In the genomic region with DNA sequence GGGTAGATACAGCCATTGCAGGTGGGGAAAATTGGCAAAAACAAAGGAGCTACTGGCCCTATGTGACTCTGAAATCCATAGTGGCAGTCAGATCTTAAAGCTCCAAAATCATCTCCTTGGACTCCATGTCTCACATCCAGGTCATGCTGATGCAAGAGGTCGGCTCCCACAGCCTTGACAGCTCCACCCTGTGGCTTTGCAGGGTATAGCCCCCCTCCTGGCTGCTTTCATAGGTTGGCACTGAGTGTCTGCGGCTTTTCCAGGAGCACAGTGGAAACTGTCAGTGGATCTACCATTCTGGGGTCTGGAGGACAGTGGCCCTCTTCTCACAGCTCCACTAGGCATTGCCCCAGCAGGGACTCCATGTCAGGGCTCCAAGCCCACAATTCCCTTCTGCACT, we compare ENCODE assay signal across 22 cellular contexts.
DNase-seq lines count a peak whose midpoint lies in the region; ATAC-seq and TF ChIP-seq lines count a peak whose summit lies in the region.
"Had no signal": no experiment of that assay in that cellular context is flagged by ENCODE, and none has a peak within 500 bp of the region (broad histone marks: within the 10 kb centered on the region; RNA-seq: fewer than 3 reads in every experiment).

No MANE protein-coding gene starts in this region.

- H2BK12ac ChIP-seq in H9 (ENCODE audit: insufficient read length, low read depth, low read length): no peak overlapping the region

- H3K79me2 ChIP-seq in H9 (ENCODE audit: insufficient read depth, low read length): no peaks in the 10 kb centered on the region

- DNase-seq in activated CD4-positive, alpha-beta T cell treated with anti-CD3 and anti-CD28 coated beads for 36 hours: peak; percentile 20
- DNase-seq in activated CD4-positive, alpha-beta T cell treated with anti-CD3 and anti-CD28 coated beads, Interleukin-2, amount 50 U/mL, for 4 hours: no peak
- no peak for DNase-seq in H9
- DNase-seq in Panc1 (ENCODE audit: low read depth, low spot score): no peak
- peak; percentile 0 for DNase-seq in iPS DF 4.7 (ENCODE audit: extremely low read depth, low spot score)
- no peak for DNase-seq in NCI-H1092 (lab: John Stamatoyannopoulos, UW)
- DNase-seq in NCI-H1105 treated with DMSO at 0.1 percent for 48 hours (lab: John Stamatoyannopoulos, UW): no peak
- DNase-seq in COLO829 (ENCODE audit: low spot score): no peak
- DNase-seq: activated naive CD4-positive, alpha-beta T cell treated with anti-CD3 and anti-CD28 coated beads, Interleukin-2, amount 10 ng/mL, durations not matched to agents 7 days and 5 days; activated T-cell treated with anti-CD3 and anti-CD28 coated beads, Interleukin-2, amount 50 U/mL, for 4 hours; aorta; CD4-positive, alpha-beta T cell; cerebellar nuclear complex; esophagus squamous epithelium; left lung; MG63; NCI-H1694 treated with DMSO at 0.1 percent for 48 hours; small intestine; T-cell; uterus had no signal

- H3K4me3 Mint-ChIP-seq in activated CD4-positive, alpha-beta T cell treated with anti-CD3 and anti-CD28 coated beads for 36 hours: no peak overlapping the region
- no peak overlapping the region for H3K4me3 Mint-ChIP-seq in H9
- H3K4me3 Mint-ChIP-seq: activated naive CD4-positive, alpha-beta T cell treated with anti-CD3 and anti-CD28 coated beads, Interleukin-2, amount 10 ng/mL, durations not matched to agents 7 days and 5 days; activated T-cell treated with anti-CD3 and anti-CD28 coated beads, Interleukin-2, amount 50 U/mL, for 4 hours; CD4-positive, alpha-beta T cell; T-cell had no signal

- no peaks in the 10 kb centered on the region for H3K36me3 ChIP-seq in Panc1 (ENCODE audit: control insufficient read depth, insufficient read depth, low read length)
- H3K36me3 ChIP-seq: esophagus squamous epithelium, left lung, MG63, uterus had no signal

- no peak overlapping the region for H2BK20ac ChIP-seq in H9 (ENCODE audit: low read depth, low read length, poor library complexity, severe bottlenecking)

- ATAC-seq in activated CD4-positive, alpha-beta T cell treated with anti-CD3 and anti-CD28 coated beads for 36 hours: no peak
- ATAC-seq in Panc1: no peak
- ATAC-seq: activated T-cell treated with anti-CD3 and anti-CD28 coated beads, Interleukin-2, amount 50 U/mL, for 4 hours; HCT116; left lung; Right ventricle myocardium inferior; T-cell had no signal

- H3K9me3 ChIP-seq in H9 (ENCODE audit: control insufficient read depth, low read depth, low read length) (no peaks in the 10 kb centered on the region), Panc1 (ENCODE audit: control insufficient read depth, insufficient read depth, low read depth, low read length) (no peaks in the 10 kb centered on the region)
- H3K9me3 ChIP-seq: esophagus squamous epithelium, MG63, uterus had no signal

- H4K8ac ChIP-seq in H9 (replicated peaks; ENCODE audit: insufficient read length, low read depth, low read length): no peak overlapping the region

- no CpG with 5 or more reads among the region's 2 CpGs for WGBS in H9 (ENCODE audit: extremely low coverage, insufficient read length, low lambda C conversion rate)

- H3K23me2 ChIP-seq in H9 (ENCODE audit: insufficient read length, low read depth, low read length, poor library complexity, severe bottlenecking): no peaks in the 10 kb centered on the region

- in situ Hi-C loops in Panc1 (cut with HindIII; ENCODE audit: low pct_unique_long_range_greater_than_20kb, low sequenced_read_pairs): no loop called here

- no peak overlapping the region for H3K18ac ChIP-seq in H9 (ENCODE audit: insufficient read length, low read depth, low read length)

- no peak overlapping the region for H3K14ac ChIP-seq in H9 (ENCODE audit: insufficient read depth, low read length)

- H3K56ac ChIP-seq in H9 (ENCODE audit: insufficient read length, low read depth, low read length): no peak overlapping the region

- H3K36me3 Mint-ChIP-seq in activated CD4-positive, alpha-beta T cell treated with anti-CD3 and anti-CD28 coated beads for 36 hours (ENCODE audit: low read depth): no peaks in the 10 kb centered on the region
- H3K36me3 Mint-ChIP-seq in H9 (ENCODE audit: insufficient read depth in 1 of 3, low read depth in 3 of 3): peaks cover 9 to 29% (median 13%) of the 10 kb centered on the region in 3 experiments
- H3K36me3 Mint-ChIP-seq: activated naive CD4-positive, alpha-beta T cell treated with anti-CD3 and anti-CD28 coated beads, Interleukin-2, amount 10 ng/mL, durations not matched to agents 7 days and 5 days; T-cell had no signal

- H3K27me3 Mint-ChIP-seq in activated CD4-positive, alpha-beta T cell treated with anti-CD3 and anti-CD28 coated beads for 36 hours: no peaks in the 10 kb centered on the region
- no peaks in the 10 kb centered on the region for H3K27me3 Mint-ChIP-seq in H9 (ENCODE audit: low read depth)
- H3K27me3 Mint-ChIP-seq: activated naive CD4-positive, alpha-beta T cell treated with anti-CD3 and anti-CD28 coated beads, Interleukin-2, amount 10 ng/mL, durations not matched to agents 7 days and 5 days; CD4-positive, alpha-beta T cell; T-cell had no signal

- no peaks in the 10 kb centered on the region for H3K4me1 ChIP-seq in H9 (ENCODE audit: insufficient read depth, low read length)
- no peaks in the 10 kb centered on the region for H3K4me1 ChIP-seq in Panc1 (ENCODE audit: control insufficient read depth, insufficient read depth, low read length)
- H3K4me1 ChIP-seq: esophagus squamous epithelium, left lung, uterus had no signal

- H3K27me3 ChIP-seq in H9 (ENCODE audit: insufficient read depth, low read length) (no peaks in the 10 kb centered on the region), Panc1 (ENCODE audit: control insufficient read depth, insufficient read depth, low read length) (no peaks in the 10 kb centered on the region)
- H3K27me3 ChIP-seq: esophagus squamous epithelium, left lung, MG63, uterus had no signal

- H3K4me2 ChIP-seq in H9 (ENCODE audit: insufficient read depth, insufficient read length, low read length): no peak overlapping the region

- H2AK5ac ChIP-seq in H9 (ENCODE audit: insufficient read length, low read length): no peak overlapping the region

- no peak overlapping the region for H3K4ac ChIP-seq in H9 (ENCODE audit: low read depth, low read length)

- H3T11ph ChIP-seq in H9 (ENCODE audit: low read length): no peak overlapping the region

- H2BK5ac ChIP-seq in H9 (ENCODE audit: insufficient read length, low read length): no peak overlapping the region

- intact Hi-C loops in activated CD4-positive, alpha-beta T cell treated with anti-CD3 and anti-CD28 coated beads for 36 hours (cut with DNase I, micrococcal nuclease): no loop called here
- intact Hi-C loops in Panc1 (cut with micrococcal nuclease; ENCODE audit: unreplicated experiment): no loop called here

- H3K4me1 Mint-ChIP-seq in activated CD4-positive, alpha-beta T cell treated with anti-CD3 and anti-CD28 coated beads for 36 hours: no peaks in the 10 kb centered on the region
- H3K4me1 Mint-ChIP-seq in H9: peaks cover 0 to 5% of the 10 kb centered on the region in 2 experiments; a peak in 2 of 4 replicates
- H3K4me1 Mint-ChIP-seq: activated naive CD4-positive, alpha-beta T cell treated with anti-CD3 and anti-CD28 coated beads, Interleukin-2, amount 10 ng/mL, durations not matched to agents 7 days and 5 days; T-cell had no signal

- H3K27ac Mint-ChIP-seq in activated CD4-positive, alpha-beta T cell treated with anti-CD3 and anti-CD28 coated beads for 36 hours: no peak overlapping the region
- no peak overlapping the region for H3K27ac Mint-ChIP-seq in H9
- H3K27ac Mint-ChIP-seq: activated naive CD4-positive, alpha-beta T cell treated with anti-CD3 and anti-CD28 coated beads, Interleukin-2, amount 10 ng/mL, durations not matched to agents 7 days and 5 days; CD4-positive, alpha-beta T cell; T-cell had no signal

- TF ChIP-seq CTCF in H9 (conservative IDR thresholded peaks at IDR 0.05) (peak; percentile 48), Panc1 (IDR thresholded peaks at IDR 0.05) (peak; percentile 24)

- no peak overlapping the region for H2BK120ac ChIP-seq in H9 (ENCODE audit: low read depth, low read length, poor library complexity, severe bottlenecking)

- H4K20me1 ChIP-seq in H9 (ENCODE audit: control insufficient read depth, insufficient read depth, insufficient read length): no peaks in the 10 kb centered on the region

- H3K23ac ChIP-seq in H9 (ENCODE audit: insufficient read length, low read depth, low read length): no peak overlapping the region

- no peak overlapping the region for H3K4me3 ChIP-seq in Panc1 (ENCODE audit: low read depth in 2 of 2, low read length in 2 of 2)
- H3K4me3 ChIP-seq: esophagus squamous epithelium, left lung, MG63, uterus had no signal

- POLR2A ChIA-PET in activated CD4-positive, alpha-beta T cell treated with anti-CD3 and anti-CD28 coated beads for 36 hours (lab: Charles Lee): no interaction called here
- POLR2A ChIA-PET in Panc1 (lab: Charles Lee): no interaction called here

- BruUV-seq in Panc1 (replicated peaks; lab: Mats Ljungman, UMichigan): no TSS peak

- no peak overlapping the region for H3K9ac ChIP-seq in H9 (ENCODE audit: extremely low read depth, insufficient read length, low read length)

- CTCF ChIA-PET in activated CD4-positive, alpha-beta T cell treated with anti-CD3 and anti-CD28 coated beads for 36 hours (lab: Charles Lee): no interaction called here
- CTCF ChIA-PET in Panc1 (lab: Charles Lee): interaction anchor here (0.6 kb wide), 1 partner anchor 18 kb away, joined by 6 read pairs; no protein-coding TSS in a partner anchor

- H2BK15ac ChIP-seq in H9 (ENCODE audit: low read depth, low read length): no peak overlapping the region

- no peak overlapping the region for H2AFZ ChIP-seq in H9 (ENCODE audit: low read length)

- H3K79me1 ChIP-seq in H9 (ENCODE audit: insufficient read depth, low read depth, low read length, poor library complexity, severe bottlenecking): no peaks in the 10 kb centered on the region

- H3K27ac ChIP-seq in H9 (ENCODE audit: insufficient read length, low read depth, low read length): no peak overlapping the region
- H3K27ac ChIP-seq in Panc1 (ENCODE audit: low read length): no peak overlapping the region
- H3K27ac ChIP-seq: esophagus squamous epithelium, left lung, uterus had no signal

- H3K9me3 Mint-ChIP-seq in activated CD4-positive, alpha-beta T cell treated with anti-CD3 and anti-CD28 coated beads for 36 hours (ENCODE audit: low read depth): peaks cover 24% of the 10 kb centered on the region
- peaks cover 28 to 30% of the 10 kb centered on the region in 2 experiments for H3K9me3 Mint-ChIP-seq in H9

- H4K5ac ChIP-seq in H9 (ENCODE audit: insufficient read length, low read depth, low read length): no peak overlapping the region

- H4K91ac ChIP-seq in H9 (ENCODE audit: insufficient read length, low read depth, low read length): no peak overlapping the region

Comparison
In these comparisons a context has a peak if more than half of its experiments do, and no peak if none do; other contexts are left out.
1. DNase-seq: peak in activated CD4-positive, alpha-beta T cell treated with anti-CD3 and anti-CD28 coated beads for 36 hours (single experiment) and iPS DF 4.7 (single experiment); none in activated CD4-positive, alpha-beta T cell treated with anti-CD3 and anti-CD28 coated beads, Interleukin-2, amount 50 U/mL, for 4 hours (0 of 2), H9 (single experiment), Panc1 (single experiment), NCI-H1092 (single experiment), NCI-H1105 treated with DMSO at 0.1 percent for 48 hours (single experiment) and COLO829 (single experiment).